In the genomic region with DNA sequence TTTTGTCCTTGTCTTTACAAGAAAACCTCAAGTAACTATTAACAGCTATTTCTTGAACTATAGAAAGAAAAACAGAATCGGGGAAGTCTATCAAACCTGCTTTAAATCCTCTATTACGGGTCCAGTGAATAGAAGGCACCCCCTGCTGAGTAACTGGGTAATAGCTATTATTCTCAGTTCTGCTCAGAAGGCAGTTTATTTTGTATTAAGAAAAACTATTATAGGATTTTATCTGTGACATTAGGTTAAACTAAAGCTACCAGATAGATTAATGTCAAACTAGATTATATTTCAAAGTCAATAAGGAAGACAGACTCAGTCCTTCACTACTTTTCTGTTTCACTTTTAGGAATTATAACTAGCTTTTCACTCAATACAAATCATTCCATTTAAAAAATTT, we compare ENCODE assay signal across 11 cellular contexts.
DNase-seq lines count a peak whose midpoint lies in the region; ATAC-seq and TF ChIP-seq lines count a peak whose summit lies in the region.
"Had no signal": no experiment of that assay in that cellular context is flagged by ENCODE, and none has a peak within 500 bp of the region (broad histone marks: within the 10 kb centered on the region; RNA-seq: fewer than 3 reads in every experiment).

No MANE protein-coding gene starts in this region.

- peaks cover 4% of the 10 kb centered on the region for H3K4me1 Mint-ChIP-seq in progenitor cell of endocrine pancreas (ENCODE audit: low read depth)
- no peaks in the 10 kb centered on the region for H3K4me1 Mint-ChIP-seq in activated CD8-positive, alpha-beta memory T cell treated with anti-CD3 and anti-CD28 coated beads, Interleukin-2, amount 10 ng/mL, durations not matched to agents 7 days and 5 days
- H3K4me1 Mint-ChIP-seq in activated CD8-positive, alpha-beta T cell treated with anti-CD3 and anti-CD28 coated beads, Interleukin-2, amount 10 ng/mL, durations not matched to agents 7 days and 5 days (ENCODE audit: low read depth), result no peaks in the 10 kb centered on the region
- H3K4me1 Mint-ChIP-seq: activated naive CD4-positive, alpha-beta T cell treated with anti-CD3 and anti-CD28 coated beads, Interleukin-2, amount 50 U/mL, for 24 hours had no signal

- CTCF ChIA-PET in activated CD8-positive, alpha-beta memory T cell treated with anti-CD3 and anti-CD28 coated beads, Interleukin-2, amount 10 ng/mL, durations not matched to agents 7 days and 5 days (lab: Charles Lee), result no interaction called here
- CTCF ChIA-PET in activated CD8-positive, alpha-beta T cell treated with anti-CD3 and anti-CD28 coated beads, Interleukin-2, amount 10 ng/mL, durations not matched to agents 7 days and 5 days (lab: Charles Lee), result interaction anchor here (0.7 kb wide), 1 partner anchor 43 kb away, joined by 3 read pairs; no protein-coding TSS in a partner anchor

- H3K9me3 ChIP-seq in esophagus squamous epithelium, result no peaks in the 10 kb centered on the region

- no peak for ATAC-seq in activated CD8-positive, alpha-beta memory T cell treated with anti-CD3 and anti-CD28 coated beads, Interleukin-2, amount 10 ng/mL, durations not matched to agents 7 days and 5 days
- ATAC-seq in activated CD8-positive, alpha-beta T cell treated with anti-CD3 and anti-CD28 coated beads, Interleukin-2, amount 10 ng/mL, durations not matched to agents 7 days and 5 days, result no peak
- no peak for ATAC-seq in HG03097 (IDR thresholded peaks at IDR 0.05; ENCODE audit: low FRiP score, unreplicated experiment)

- H3K27ac ChIP-seq in esophagus squamous epithelium, result peak overlapping the region in 3 of 4 donors; percentile 42 to 68 (median 55)

- peaks cover 0 to 48% (median 5%) of the 10 kb centered on the region in 3 donors for H3K4me1 ChIP-seq in esophagus squamous epithelium

- H3K4me3 ChIP-seq in GM12864 (ENCODE audit: low read depth, low read length) (no peak overlapping the region), esophagus squamous epithelium (peak overlapping the region in 1 of 4 donors; percentile 4)

- peaks cover 0 to 8% (median 0%) of the 10 kb centered on the region in 3 donors for H3K36me3 ChIP-seq in esophagus squamous epithelium

- H3K27me3 ChIP-seq in esophagus squamous epithelium, result no peaks in the 10 kb centered on the region

- intact Hi-C loops in esophagus squamous epithelium (cut with DNase I), result no loop called here

- DNase-seq in GM12864 (ENCODE audit: low read depth) (no peak), NCI-H2227 treated with DMSO at 0.1 percent for 48 hours (lab: John Stamatoyannopoulos, UW) (peak; percentile 58), esophagus squamous epithelium (lab: John Stamatoyannopoulos, UW) (no peak), progenitor cell of endocrine pancreas (ENCODE audit: low spot score, unreplicated experiment) (no peak), occipital lobe (lab: John Stamatoyannopoulos, UW) (no peak)
- DNase-seq in activated CD8-positive, alpha-beta memory T cell treated with anti-CD3 and anti-CD28 coated beads, Interleukin-2, amount 10 ng/mL, durations not matched to agents 7 days and 5 days, result no peak
- no peak for DNase-seq in activated CD8-positive, alpha-beta T cell treated with anti-CD3 and anti-CD28 coated beads, Interleukin-2, amount 10 ng/mL, durations not matched to agents 7 days and 5 days
- DNase-seq: NCI-H187 had no signal

- no peaks in the 10 kb centered on the region for H3K27me3 Mint-ChIP-seq in progenitor cell of endocrine pancreas
- H3K27me3 Mint-ChIP-seq in activated CD8-positive, alpha-beta memory T cell treated with anti-CD3 and anti-CD28 coated beads, Interleukin-2, amount 10 ng/mL, durations not matched to agents 7 days and 5 days, result peaks cover 8% of the 10 kb centered on the region
- peaks cover 7% of the 10 kb centered on the region for H3K27me3 Mint-ChIP-seq in activated CD8-positive, alpha-beta T cell treated with anti-CD3 and anti-CD28 coated beads, Interleukin-2, amount 10 ng/mL, durations not matched to agents 7 days and 5 days (ENCODE audit: low read depth)
- H3K27me3 Mint-ChIP-seq: activated naive CD4-positive, alpha-beta T cell treated with anti-CD3 and anti-CD28 coated beads, Interleukin-2, amount 50 U/mL, for 24 hours had no signal

- H3K4me3 Mint-ChIP-seq in progenitor cell of endocrine pancreas (ENCODE audit: low read depth), result no peak overlapping the region
- no peak overlapping the region for H3K4me3 Mint-ChIP-seq in activated CD8-positive, alpha-beta memory T cell treated with anti-CD3 and anti-CD28 coated beads, Interleukin-2, amount 10 ng/mL, durations not matched to agents 7 days and 5 days
- H3K4me3 Mint-ChIP-seq in activated CD8-positive, alpha-beta T cell treated with anti-CD3 and anti-CD28 coated beads, Interleukin-2, amount 10 ng/mL, durations not matched to agents 7 days and 5 days, result no peak overlapping the region
- H3K4me3 Mint-ChIP-seq: activated naive CD4-positive, alpha-beta T cell treated with anti-CD3 and anti-CD28 coated beads, Interleukin-2, amount 50 U/mL, for 24 hours; T-helper 2 cell treated with Interferon-gamma antibody and Interleukin-4, amounts not matched to agents 5 μg/mL and 100 μg/mL, for 36 hours had no signal

- TF ChIP-seq CTCF in GM12864 (IDR thresholded peaks at IDR 0.05; ENCODE audit: low read depth, low read length, missing control alignments) (peak; percentile 19), esophagus squamous epithelium (IDR thresholded peaks at IDR 0.05) (peak in 4 of 6 experiments; percentile 10 to 34 (median 26)), progenitor cell of endocrine pancreas (IDR thresholded peaks at IDR 0.05; ENCODE audit: unreplicated experiment) (peak; percentile 19)

- peaks cover 12% of the 10 kb centered on the region for H3K36me3 Mint-ChIP-seq in progenitor cell of endocrine pancreas (ENCODE audit: insufficient read depth)
- H3K36me3 Mint-ChIP-seq in activated CD8-positive, alpha-beta memory T cell treated with anti-CD3 and anti-CD28 coated beads, Interleukin-2, amount 10 ng/mL, durations not matched to agents 7 days and 5 days, result no peaks in the 10 kb centered on the region
- no peaks in the 10 kb centered on the region for H3K36me3 Mint-ChIP-seq in activated CD8-positive, alpha-beta T cell treated with anti-CD3 and anti-CD28 coated beads, Interleukin-2, amount 10 ng/mL, durations not matched to agents 7 days and 5 days (ENCODE audit: low read depth)
- H3K36me3 Mint-ChIP-seq: activated naive CD4-positive, alpha-beta T cell treated with anti-CD3 and anti-CD28 coated beads, Interleukin-2, amount 50 U/mL, for 24 hours had no signal

- H3K27ac Mint-ChIP-seq in progenitor cell of endocrine pancreas, result no peak overlapping the region
- no peak overlapping the region for H3K27ac Mint-ChIP-seq in activated CD8-positive, alpha-beta memory T cell treated with anti-CD3 and anti-CD28 coated beads, Interleukin-2, amount 10 ng/mL, durations not matched to agents 7 days and 5 days
- H3K27ac Mint-ChIP-seq in activated CD8-positive, alpha-beta T cell treated with anti-CD3 and anti-CD28 coated beads, Interleukin-2, amount 10 ng/mL, durations not matched to agents 7 days and 5 days, result no peak overlapping the region
- H3K27ac Mint-ChIP-seq: activated naive CD4-positive, alpha-beta T cell treated with anti-CD3 and anti-CD28 coated beads, Interleukin-2, amount 50 U/mL, for 24 hours; T-helper 2 cell treated with Interferon-gamma antibody and Interleukin-4, amounts not matched to agents 5 μg/mL and 100 μg/mL, for 36 hours had no signal

- POLR2A ChIA-PET in activated CD8-positive, alpha-beta T cell treated with anti-CD3 and anti-CD28 coated beads, Interleukin-2, amount 10 ng/mL, durations not matched to agents 7 days and 5 days (lab: Charles Lee), result no interaction called here

- TF ChIP-seq POLR2A in esophagus squamous epithelium (IDR thresholded peaks at IDR 0.05), result no peak

- 11 to 24% methylated on average over 2 of the region's 2 CpGs for WGBS in esophagus squamous epithelium, 2 donors

- H3K9me3 Mint-ChIP-seq in progenitor cell of endocrine pancreas (ENCODE audit: low read depth), result no peaks in the 10 kb centered on the region
- no peaks in the 10 kb centered on the region for H3K9me3 Mint-ChIP-seq in activated CD8-positive, alpha-beta memory T cell treated with anti-CD3 and anti-CD28 coated beads, Interleukin-2, amount 10 ng/mL, durations not matched to agents 7 days and 5 days (ENCODE audit: low read depth)
- no peaks in the 10 kb centered on the region for H3K9me3 Mint-ChIP-seq in activated CD8-positive, alpha-beta T cell treated with anti-CD3 and anti-CD28 coated beads, Interleukin-2, amount 10 ng/mL, durations not matched to agents 7 days and 5 days (ENCODE audit: insufficient read depth)
- H3K9me3 Mint-ChIP-seq: activated naive CD4-positive, alpha-beta T cell treated with anti-CD3 and anti-CD28 coated beads, Interleukin-2, amount 50 U/mL, for 24 hours; T-helper 2 cell treated with Interferon-gamma antibody and Interleukin-4, amounts not matched to agents 5 μg/mL and 100 μg/mL, for 36 hours had no signal
